Comparison of ENCODE assay signal across 19 cellular contexts in genomic region chrX:40102393-40103381, GRCh38. TPM values are rescaled to one million over a fixed set of nuclear protein-coding genes. Genes with fewer than 3 reads are reported as not detected.
A peak's percentile ranks its signal among the peaks of the same experiment; 100 is the strongest.
DNase-seq lines count a peak whose midpoint lies in the region; TF ChIP-seq lines count a peak whose summit lies in the region.
"Had no signal": no experiment of that assay in that cellular context is flagged by ENCODE, and none has a peak within 500 bp of the region (broad histone marks: within the 10 kb centered on the region; RNA-seq: fewer than 3 reads in every experiment).

No MANE protein-coding gene starts in this region.

- H3K4me2 ChIP-seq in BLaER1, result peak overlapping the region; percentile 89

- H3K4me3 Mint-ChIP-seq in glutamatergic neuron (ENCODE audit: unreplicated experiment), result peak overlapping the region; percentile 81
- peak overlapping the region; percentile 84 for H3K4me3 Mint-ChIP-seq in neural crest cell
- H3K4me3 Mint-ChIP-seq: activated naive CD8-positive, alpha-beta T cell treated with anti-CD3 and anti-CD28 coated beads, Interleukin-2, amount 10 ng/mL, durations not matched to agents 7 days and 5 days; stimulated activated memory B cell treated with anti-CD40 and anti-IgM and Interleukin-4, amounts not matched to agents 10 μg/mL and 1 μg/mL and 100 μg/mL, for 72 hours had no signal

- H3K27ac Mint-ChIP-seq in glutamatergic neuron (ENCODE audit: unreplicated experiment) (peak overlapping the region; percentile 75), neural crest cell (ENCODE audit: unreplicated experiment) (no peak overlapping the region)
- H3K27ac Mint-ChIP-seq: activated naive CD8-positive, alpha-beta T cell treated with anti-CD3 and anti-CD28 coated beads, Interleukin-2, amount 10 ng/mL, durations not matched to agents 7 days and 5 days; stimulated activated memory B cell treated with anti-CD40 and anti-IgM and Interleukin-4, amounts not matched to agents 10 μg/mL and 1 μg/mL and 100 μg/mL, for 72 hours had no signal

- H3K4me1 Mint-ChIP-seq in glutamatergic neuron (ENCODE audit: low read depth, unreplicated experiment) (peaks cover 10% of the 10 kb centered on the region), neural crest cell (peaks cover 45% of the 10 kb centered on the region)

- H3K4me1 ChIP-seq in BLaER1, result peaks cover 71% of the 10 kb centered on the region
- H3K4me1 ChIP-seq in HUES6 (ENCODE audit: control insufficient read depth, insufficient read depth, low read length), result peaks cover 52% of the 10 kb centered on the region

- peaks cover 86% of the 10 kb centered on the region for H4K20me1 ChIP-seq in BLaER1

- DNase-seq in glutamatergic neuron (no peak), neural crest cell (ENCODE audit: low read depth, low spot score) (no peak), HuH-7 (ENCODE audit: low spot score) (no peak), NCI-H1694 (lab: John Stamatoyannopoulos, UW) (no peak), ureter (ENCODE audit: low spot score) (no peak)
- no peak for DNase-seq in effector CD4-positive, alpha-beta T cell
- DNase-seq: ACHN; activated CD4-positive, alpha-beta T cell treated with anti-CD3 and anti-CD28 coated beads, Interleukin-2, amount 50 U/mL, for 48 hours; activated naive CD8-positive, alpha-beta T cell treated with anti-CD3 and anti-CD28 coated beads, Interleukin-2, amount 10 ng/mL, durations not matched to agents 7 days and 5 days; dorsolateral prefrontal cortex; EL; GM23248; heart left ventricle; MM.1S; NCI-H187 treated with DMSO at 0.1 percent for 48 hours had no signal

- peaks cover 68% of the 10 kb centered on the region for H3K9me3 ChIP-seq in BLaER1
- H3K9me3 ChIP-seq in HUES6 (ENCODE audit: control insufficient read depth, insufficient read depth, low read depth, low read length), result no peaks in the 10 kb centered on the region
- H3K9me3 ChIP-seq: breast epithelium, heart left ventricle had no signal

- H3K36me3 Mint-ChIP-seq in glutamatergic neuron (ENCODE audit: unreplicated experiment) (no peaks in the 10 kb centered on the region), neural crest cell (ENCODE audit: low read depth) (peaks cover 2% of the 10 kb centered on the region)
- H3K36me3 Mint-ChIP-seq: activated naive CD8-positive, alpha-beta T cell treated with anti-CD3 and anti-CD28 coated beads, Interleukin-2, amount 10 ng/mL, durations not matched to agents 7 days and 5 days; stimulated activated memory B cell treated with anti-CD40 and anti-IgM and Interleukin-4, amounts not matched to agents 10 μg/mL and 1 μg/mL and 100 μg/mL, for 72 hours had no signal

- H3K27ac ChIP-seq in BLaER1, result no peak overlapping the region
- no peak overlapping the region for H3K27ac ChIP-seq in HUES6 (ENCODE audit: low read depth, low read length)
- H3K27ac ChIP-seq: breast epithelium, dorsolateral prefrontal cortex, GM23248, heart left ventricle had no signal

- H3K27me3 Mint-ChIP-seq in glutamatergic neuron (ENCODE audit: unreplicated experiment) (peaks cover 4% of the 10 kb centered on the region), neural crest cell (ENCODE audit: low read depth) (peaks cover 47% of the 10 kb centered on the region)
- H3K27me3 Mint-ChIP-seq: activated naive CD8-positive, alpha-beta T cell treated with anti-CD3 and anti-CD28 coated beads, Interleukin-2, amount 10 ng/mL, durations not matched to agents 7 days and 5 days; stimulated activated memory B cell treated with anti-CD40 and anti-IgM and Interleukin-4, amounts not matched to agents 10 μg/mL and 1 μg/mL and 100 μg/mL, for 72 hours had no signal

- H3K36me3 ChIP-seq in BLaER1 (peaks cover 9% of the 10 kb centered on the region; the same call in 1 of the 2 replicates), HUES6 (ENCODE audit: control insufficient read depth, insufficient read depth, low read length) (no peaks in the 10 kb centered on the region)
- H3K36me3 ChIP-seq: breast epithelium, heart left ventricle had no signal

- H3K9ac ChIP-seq in BLaER1 (0 out of 2 replicates have a peak overlapping the region, but pooled peaks have one; percentile 34), HUES6 (ENCODE audit: low read length) (peak overlapping the region; percentile 85)
- H3K9ac ChIP-seq: GM23248 had no signal

- H3K4me3 ChIP-seq in BLaER1 (no peak overlapping the region), HUES6 (ENCODE audit: low read depth, low read length) (peak overlapping the region; percentile 58)
- H3K4me3 ChIP-seq: breast epithelium, dorsolateral prefrontal cortex, GM23248, heart left ventricle had no signal

- H3K9me3 Mint-ChIP-seq in glutamatergic neuron (ENCODE audit: unreplicated experiment) (peaks cover 3% of the 10 kb centered on the region), neural crest cell (no peaks in the 10 kb centered on the region)
- H3K9me3 Mint-ChIP-seq: activated naive CD8-positive, alpha-beta T cell treated with anti-CD3 and anti-CD28 coated beads, Interleukin-2, amount 10 ng/mL, durations not matched to agents 7 days and 5 days; stimulated activated memory B cell treated with anti-CD40 and anti-IgM and Interleukin-4, amounts not matched to agents 10 μg/mL and 1 μg/mL and 100 μg/mL, for 72 hours had no signal

- TF ChIP-seq CTCF in glutamatergic neuron (IDR thresholded peaks at IDR 0.05; ENCODE audit: partially characterized antibody, unreplicated experiment), result no peak
- no peak for TF ChIP-seq CTCF in neural crest cell (conservative IDR thresholded peaks at IDR 0.05)

- H3K27me3 ChIP-seq in BLaER1 (peaks cover 16% of the 10 kb centered on the region), HUES6 (ENCODE audit: control insufficient read depth, insufficient read depth, low read length) (peaks cover 70% of the 10 kb centered on the region)

RNA-seq across cellular contexts. Expression of gene BCOR, which starts 4.9 kb away (rescaled TPM):
- total RNA-seq in glutamatergic neuron (ENCODE audit: unreplicated experiment) (59.0 TPM), neural crest cell (33.2 and 41.1 TPM in 2 replicates), ureter (41.3 TPM)
